Comparison of ENCODE assay signal across 7 cellular contexts in genomic region chr19:7893362-7894101, GRCh38. TPM values are rescaled to one million over a fixed set of nuclear protein-coding genes. Genes with fewer than 3 reads are reported as not detected.
"Had no signal": no experiment of that assay in that cellular context is flagged by ENCODE, and none has a peak within 500 bp of the region (broad histone marks: within the 10 kb centered on the region; RNA-seq: fewer than 3 reads in every experiment).

No MANE protein-coding gene starts in this region.

RNA-seq across cellular contexts. Expression of gene LRRC8E, which starts 5.2 kb away (rescaled TPM):
- total RNA-seq: activated B cell treated with CpG ODN at 0.5 μM for 24 hours; activated CD8-positive, alpha-beta T cell treated with anti-CD3 and anti-CD28 coated beads, Interleukin-2, amount 10 ng/mL, durations not matched to agents 7 days and 5 days had no signal
- polyA plus RNA-seq: neural cell had no signal

RNA-seq across cellular contexts. Expression of gene PRR36, which starts 19.3 kb away (rescaled TPM):
- total RNA-seq: activated B cell treated with CpG ODN at 0.5 μM for 24 hours, myocyte, psoas muscle had no signal
- polyA plus RNA-seq: psoas muscle had no signal

RNA-seq across cellular contexts. Expression of gene TGFBR3L, which starts 21.1 kb away (rescaled TPM):
- total RNA-seq: activated B cell treated with CpG ODN at 0.5 μM for 24 hours, sciatic nerve, stomach had no signal
- polyA plus RNA-seq: neural cell had no signal
